Comparison of ENCODE assay signal across 9 cellular contexts in the genomic region with DNA sequence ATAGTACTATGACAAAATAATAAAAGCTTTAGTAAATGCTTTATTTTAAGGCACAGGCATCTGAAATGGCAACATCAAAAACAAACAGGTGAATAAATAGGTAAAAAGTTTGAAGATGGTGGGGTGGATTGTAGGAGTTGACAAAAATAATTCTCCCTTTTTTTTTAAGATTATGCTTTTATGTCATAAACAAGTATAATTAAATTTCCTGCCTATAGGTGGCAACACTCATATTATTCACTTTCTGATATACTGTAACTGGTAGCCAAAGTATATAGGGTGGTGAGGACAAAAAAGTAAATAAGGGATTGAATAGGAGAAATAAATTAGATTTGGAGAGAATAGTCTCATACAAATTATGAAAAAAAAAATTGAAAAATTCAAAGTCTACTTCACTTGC.
A peak's percentile ranks its signal among the peaks of the same experiment; 100 is the strongest.
DNase-seq lines count a peak whose midpoint lies in the region; ATAC-seq, FAIRE-seq and TF ChIP-seq lines count a peak whose summit lies in the region.
"Had no signal": no experiment of that assay in that cellular context is flagged by ENCODE, and none has a peak within 500 bp of the region (broad histone marks: within the 10 kb centered on the region; RNA-seq: fewer than 3 reads in every experiment).

No MANE protein-coding gene starts in this region.

- peak; percentile 58 for TF ChIP-seq CTCF in CD14-positive monocyte (IDR thresholded peaks at IDR 0.05)

- no peak overlapping the region for H3K4me3 Mint-ChIP-seq in CD14-positive monocyte

- no peaks in the 10 kb centered on the region for H3K36me3 Mint-ChIP-seq in CD14-positive monocyte

- in situ Hi-C loops in G401 (cut with HindIII; ENCODE audit: low sequenced_read_pairs), result no loop called here

- intact Hi-C loops in CD14-positive monocyte (cut with micrococcal nuclease) (no loop called here), left colon (cut with DNase I, micrococcal nuclease) (loop anchor here in 1 of 2 donors (10.0 kb wide), 2 partner anchors 231 to 341 kb away; no protein-coding TSS in a partner anchor)

- DNase-seq in CD14-positive monocyte (ENCODE audit: low spot score) (no peak), GM19239 (ENCODE audit: insufficient read length, low spot score) (no peak), RPMI7951 (ENCODE audit: low read depth) (peak; percentile 5), glomerular endothelial cell (ENCODE audit: extremely low read depth, low read depth, low spot score) (peak; percentile 9), left colon (no peak), G401 (ENCODE audit: low spot score) (no peak)
- DNase-seq: NCI-H2227 treated with DMSO at 0.1 percent for 48 hours had no signal

- ATAC-seq in HG03460 (IDR thresholded peaks at IDR 0.05; ENCODE audit: unreplicated experiment), result no peak
- ATAC-seq in left colon, result no peak
- no peak for ATAC-seq in HG02938 (IDR thresholded peaks at IDR 0.05; ENCODE audit: unreplicated experiment)

- FAIRE-seq in GM19239 (lab: Jason Lieb, UNC), result peak; percentile 35

- no peaks in the 10 kb centered on the region for H3K9me3 Mint-ChIP-seq in CD14-positive monocyte

- H3K27ac Mint-ChIP-seq in CD14-positive monocyte, result no peak overlapping the region

- peaks cover 11% of the 10 kb centered on the region for H3K4me1 Mint-ChIP-seq in CD14-positive monocyte

- H3K27me3 Mint-ChIP-seq in CD14-positive monocyte (ENCODE audit: low read depth in 3 of 3), result no peaks in the 10 kb centered on the region

Comparison
In these comparisons a context has a peak if more than half of its experiments do, and no peak if none do; other contexts are left out.
1. DNase-seq: peak in RPMI7951 (single experiment) and glomerular endothelial cell (single experiment); none in CD14-positive monocyte (single experiment), GM19239 (single experiment), left colon (0 of 2) and G401 (single experiment).